ENCODE assay signal across 13 cellular contexts in genomic region chr9:86557063-86557766, GRCh38.
DNase-seq lines count a peak whose midpoint lies in the region; ATAC-seq and TF ChIP-seq lines count a peak whose summit lies in the region.
"Had no signal": no experiment of that assay in that cellular context is flagged by ENCODE, and none has a peak within 500 bp of the region (broad histone marks: within the 10 kb centered on the region; RNA-seq: fewer than 3 reads in every experiment).

No MANE protein-coding gene starts in this region.

- no peaks in the 10 kb centered on the region for H3K36me3 Mint-ChIP-seq in nephron (ENCODE audit: low read depth)
- no peaks in the 10 kb centered on the region for H3K36me3 Mint-ChIP-seq in CD4-positive, alpha-beta memory T cell
- H3K36me3 Mint-ChIP-seq: CD4-positive, CD25-positive, alpha-beta regulatory T cell had no signal

- H3K9me3 ChIP-seq in CD4-positive, alpha-beta memory T cell (ENCODE audit: control insufficient read depth in 1 of 2, low read length in 2 of 2): no peaks in the 10 kb centered on the region

- no peaks in the 10 kb centered on the region for H3K36me3 ChIP-seq in CD4-positive, alpha-beta memory T cell (ENCODE audit: insufficient read depth, low read length)

- no peak overlapping the region for H3K4me3 Mint-ChIP-seq in nephron
- no peak overlapping the region for H3K4me3 Mint-ChIP-seq in CD4-positive, alpha-beta memory T cell
- H3K4me3 Mint-ChIP-seq: activated T-cell treated with anti-CD3 and anti-CD28 coated beads, Interleukin-2, amount 50 U/mL, for 24 hours had no signal

- no peak for ATAC-seq in GM21786 (IDR thresholded peaks at IDR 0.05; ENCODE audit: unreplicated experiment)
- ATAC-seq in GM18517 (IDR thresholded peaks at IDR 0.05; ENCODE audit: unreplicated experiment): no peak
- ATAC-seq: GM12878 had no signal

- TF ChIP-seq CTCF in AG10803 (conservative IDR thresholded peaks at IDR 0.05; ENCODE audit: low read length) (no peak), nephron (IDR thresholded peaks at IDR 0.05; ENCODE audit: unreplicated experiment in 3 of 3) (no peak)

- H3K27ac Mint-ChIP-seq in nephron: peak overlapping the region; percentile 52 to 76 (median 67)
- no peak overlapping the region for H3K27ac Mint-ChIP-seq in CD4-positive, alpha-beta memory T cell
- H3K27ac Mint-ChIP-seq: activated T-cell treated with anti-CD3 and anti-CD28 coated beads, Interleukin-2, amount 50 U/mL, for 24 hours; CD4-positive, CD25-positive, alpha-beta regulatory T cell had no signal

- H3K4me3 ChIP-seq in AG10803 (ENCODE audit: low read length): no peak overlapping the region
- no peak overlapping the region for H3K4me3 ChIP-seq in CD4-positive, alpha-beta memory T cell (ENCODE audit: low read length in 2 of 2)
- H3K4me3 ChIP-seq: GM12878 had no signal

- peaks cover 76% of the 10 kb centered on the region for H3K4me1 Mint-ChIP-seq in nephron
- H3K4me1 Mint-ChIP-seq in CD4-positive, alpha-beta memory T cell: no peaks in the 10 kb centered on the region
- H3K4me1 Mint-ChIP-seq: CD4-positive, CD25-positive, alpha-beta regulatory T cell had no signal

- POLR2A ChIA-PET in CD4-positive, alpha-beta memory T cell (lab: Charles Lee; ENCODE audit: partially characterized antibody): no interaction called here

- CTCF ChIA-PET in CD4-positive, alpha-beta memory T cell (lab: Charles Lee; ENCODE audit: partially characterized antibody): no interaction called here

- H3K27ac ChIP-seq in epithelial cell of prostate: no peak overlapping the region
- no peak overlapping the region for H3K27ac ChIP-seq in CD4-positive, alpha-beta memory T cell (ENCODE audit: low read depth, low read length)

- no peaks in the 10 kb centered on the region for H3K4me1 ChIP-seq in CD4-positive, alpha-beta memory T cell (ENCODE audit: insufficient read depth, low read length)

- no peaks in the 10 kb centered on the region for H3K9me3 Mint-ChIP-seq in nephron
- H3K9me3 Mint-ChIP-seq in CD4-positive, alpha-beta memory T cell: peaks cover 0 to 9% (median 1%) of the 10 kb centered on the region in 8 donors

- H3K27me3 Mint-ChIP-seq in nephron (ENCODE audit: low read depth): peaks cover 10% of the 10 kb centered on the region
- H3K27me3 Mint-ChIP-seq in CD4-positive, alpha-beta memory T cell: peaks cover 6 to 11% of the 10 kb centered on the region in 2 donors

- intact Hi-C loops in CD4-positive, alpha-beta memory T cell (cut with micrococcal nuclease): no loop called here

- DNase-seq in AG10803 (ENCODE audit: low read depth) (peak; percentile 91), M059J (ENCODE audit: low read depth) (peak; percentile 95), epithelial cell of prostate (ENCODE audit: low read depth, low spot score) (peak; percentile 79), NCI-H748 (lab: John Stamatoyannopoulos, UW; ENCODE audit: unreplicated experiment) (no peak)
- no peak for DNase-seq in CD4-positive, alpha-beta memory T cell
- DNase-seq: activated T-cell treated with anti-CD3 and anti-CD28 coated beads, Interleukin-2, amount 50 U/mL, for 24 hours; CD4-positive, CD25-positive, alpha-beta regulatory T cell; head of caudate nucleus; NCI-H187 treated with DMSO at 0.1 percent for 48 hours had no signal

- H3K27me3 ChIP-seq in CD4-positive, alpha-beta memory T cell (ENCODE audit: insufficient read depth, low read length): no peaks in the 10 kb centered on the region

Comparison
In these comparisons a context has a peak if more than half of its experiments do, and no peak if none do; other contexts are left out.
1. DNase-seq: peak in AG10803 (single experiment), M059J (single experiment) and epithelial cell of prostate (single experiment); none in NCI-H748 (single experiment) and CD4-positive, alpha-beta memory T cell (0 of 5).
2. H3K27ac Mint-ChIP-seq: peak in nephron (3 of 3); none in CD4-positive, alpha-beta memory T cell (0 of 7).